ENCODE assay signal across 15 cellular contexts in the genomic region with DNA sequence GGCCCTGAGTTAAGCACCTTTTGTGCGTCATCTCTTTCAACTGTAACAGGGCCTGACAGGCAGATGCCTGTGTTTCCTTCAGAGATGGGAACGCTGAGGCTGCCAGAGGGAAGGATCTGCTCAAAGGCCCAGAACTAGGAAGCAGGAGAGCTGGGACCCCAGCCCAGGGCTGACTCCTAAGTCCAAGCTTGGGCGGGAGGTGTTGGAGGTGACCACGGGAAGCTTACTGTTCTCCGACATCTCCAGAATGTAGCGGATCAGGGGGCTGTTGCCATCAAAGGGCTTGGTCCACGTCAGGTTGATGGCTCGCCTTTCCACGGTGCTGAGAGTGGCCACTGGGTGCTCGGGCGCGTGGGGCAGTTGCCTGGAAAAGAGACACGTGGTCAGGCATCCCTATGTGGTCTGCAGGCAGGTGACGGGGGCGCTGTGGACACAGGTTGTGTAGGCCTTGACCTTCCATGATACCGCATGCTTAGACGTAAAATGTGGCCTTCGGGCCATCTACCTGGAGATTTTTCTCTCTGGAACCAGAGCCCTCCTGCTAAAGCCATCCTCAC.
A peak's percentile ranks its signal among the peaks of the same experiment; 100 is the strongest.
DNase-seq lines count a peak whose midpoint lies in the region; ATAC-seq and TF ChIP-seq lines count a peak whose summit lies in the region.
"Had no signal": no experiment of that assay in that cellular context is flagged by ENCODE, and none has a peak within 500 bp of the region (broad histone marks: within the 10 kb centered on the region; RNA-seq: fewer than 3 reads in every experiment).

No MANE protein-coding gene starts in this region.

- H3K4me1 ChIP-seq in BLaER1 (no peaks in the 10 kb centered on the region), lower lobe of right lung (no peaks in the 10 kb centered on the region), spleen (no peaks in the 10 kb centered on the region)
- H3K4me1 ChIP-seq: Caco-2, HAP-1 had no signal

- no peak overlapping the region for H3K27ac ChIP-seq in BLaER1
- H3K27ac ChIP-seq in lower lobe of right lung: no peak overlapping the region
- no peak overlapping the region for H3K27ac ChIP-seq in spleen

- ATAC-seq in lower lobe of right lung: no peak
- ATAC-seq in HG02798 (IDR thresholded peaks at IDR 0.05; ENCODE audit: poor library complexity, unreplicated experiment): no peak

- 87 to 94% (median 90%) methylated on average over 15 to 18 of the region's 18 CpGs for WGBS in spleen, 5 donors

- no peak for TF ChIP-seq POLR2A in spleen (IDR thresholded peaks at IDR 0.05)

- 0 out of 2 replicates have a peak overlapping the region, but pooled peaks have one; percentile 4 for H3K9ac ChIP-seq in BLaER1

- H4K20me1 ChIP-seq in BLaER1: no peaks in the 10 kb centered on the region

- H3K36me3 ChIP-seq in BLaER1: peaks cover 51% of the 10 kb centered on the region; the same call in 1 of the 2 replicates
- H3K36me3 ChIP-seq in H7 (replicated peaks; ENCODE audit: control insufficient read depth, insufficient read depth, low read length): no peaks in the 10 kb centered on the region
- no peaks in the 10 kb centered on the region for H3K36me3 ChIP-seq in lower lobe of right lung
- H3K36me3 ChIP-seq in spleen: peaks cover 0 to 31% (median 20%) of the 10 kb centered on the region in 6 donors
- H3K36me3 ChIP-seq: HAP-1 had no signal

- no peaks in the 10 kb centered on the region for H3K9me3 ChIP-seq in BLaER1
- no peaks in the 10 kb centered on the region for H3K9me3 ChIP-seq in lower lobe of right lung
- no peaks in the 10 kb centered on the region for H3K9me3 ChIP-seq in spleen
- H3K9me3 ChIP-seq: Caco-2, HAP-1 had no signal

- H3K4me3 ChIP-seq in BLaER1: no peak overlapping the region
- H3K4me3 ChIP-seq in H7 (ENCODE audit: insufficient read depth, low read depth, low read length): no peak overlapping the region
- no peak overlapping the region for H3K4me3 ChIP-seq in lower lobe of right lung
- H3K4me3 ChIP-seq in spleen: no peak overlapping the region
- H3K4me3 ChIP-seq: HAP-1 had no signal

- H3K4me2 ChIP-seq in BLaER1: no peak overlapping the region

- TF ChIP-seq CTCF in lower lobe of right lung (IDR thresholded peaks at IDR 0.05) (no peak), spleen (IDR thresholded peaks at IDR 0.05 in 8 of 11, conservative IDR thresholded peaks at IDR 0.05 in 3 of 11) (no peak)

- DNase-seq in H7 (peak; percentile 25), lower lobe of right lung (peak; percentile 36), spleen (peak; percentile 62), OCI-M1 (lab: John Stamatoyannopoulos, UW) (no peak)
- DNase-seq in activated T-cell treated with anti-CD3 and anti-CD28 coated beads, Interleukin-2, amount 50 U/mL, for 1 hour: no peak
- DNase-seq: C1 segment of cervical spinal cord; Caco-2; CD4-positive, CD25-positive, alpha-beta regulatory T cell; CD8-positive, alpha-beta memory T cell; DMS79 treated with DMSO at 0.1 percent for 48 hours; GF-D8; GOT3 had no signal

- intact Hi-C loops in lower lobe of right lung (cut with DNase I) (loop anchor here (10.0 kb wide), 1 partner anchor 292 kb away; no protein-coding TSS in a partner anchor), spleen (cut with DNase I; ENCODE audit: low total_unique reads) (no loop called here)

- H3K27me3 ChIP-seq in BLaER1 (no peaks in the 10 kb centered on the region), H7 (ENCODE audit: control insufficient read depth, insufficient read depth, low read length) (no peaks in the 10 kb centered on the region), lower lobe of right lung (ENCODE audit: low read depth) (no peaks in the 10 kb centered on the region), spleen (replicated peaks in 1 of 7) (no peaks in the 10 kb centered on the region)

Comparison
In these comparisons a context has a peak if more than half of its experiments do, and no peak if none do; other contexts are left out.
1. DNase-seq: peak in H7 (single experiment), lower lobe of right lung (single experiment) and spleen (single experiment); none in activated T-cell treated with anti-CD3 and anti-CD28 coated beads, Interleukin-2, amount 50 U/mL, for 1 hour (single experiment) and OCI-M1 (single experiment).